ENCODE assay signal across 8 cellular contexts in genomic region chr6:43228951-43229802, GRCh38. TPM values are rescaled to one million over a fixed set of nuclear protein-coding genes. Genes with fewer than 3 reads are reported as not detected.
DNase-seq lines count a peak whose midpoint lies in the region; ATAC-seq and TF ChIP-seq lines count a peak whose summit lies in the region.

Gene DNPH1, minus strand, starts transcription at chr6:43229481. Its CDS starts 25 bp downstream, at chr6:43229456.

- peak within 1 kb of the TSS; percentile 82 for H3K4me2 ChIP-seq in parathyroid adenoma (ENCODE audit: low read length)

- no peaks in the 10 kb centered on the region for H3K79me2 ChIP-seq in parathyroid adenoma

- ATAC-seq in GM21390 (IDR thresholded peaks at IDR 0.05; ENCODE audit: unreplicated experiment): peak; percentile 86
- ATAC-seq in activated naive CD8-positive, alpha-beta T cell treated with anti-CD3 and anti-CD28 coated beads, Interleukin-2, amount 10 ng/mL, durations not matched to agents 7 days and 5 days (ENCODE audit: low read depth): peak; percentile 81

- H3K9ac ChIP-seq in parathyroid adenoma: no peak within 1 kb of the TSS

- peak within 1 kb of the TSS; percentile 86 for H3K4me3 Mint-ChIP-seq in activated naive CD8-positive, alpha-beta T cell treated with anti-CD3 and anti-CD28 coated beads, Interleukin-2, amount 10 ng/mL, durations not matched to agents 7 days and 5 days

- POLR2A ChIA-PET in activated naive CD8-positive, alpha-beta T cell treated with anti-CD3 and anti-CD28 coated beads, Interleukin-2, amount 10 ng/mL, durations not matched to agents 7 days and 5 days (lab: Charles Lee): interaction anchor here (0.5 to 2.2 kb wide), 11 partner anchors 9 to 420 kb away, joined by 3 to 8 read pairs (median 3); partner anchors contain the start of genes CUL9 and LRRC73

- H3K9me3 Mint-ChIP-seq in activated naive CD8-positive, alpha-beta T cell treated with anti-CD3 and anti-CD28 coated beads, Interleukin-2, amount 10 ng/mL, durations not matched to agents 7 days and 5 days: no peaks in the 10 kb centered on the region

- TF ChIP-seq RAD21 in Ishikawa (IDR thresholded peaks at IDR 0.05; ENCODE audit: low read depth): peak; percentile 38; the same call in 1 of the 2 replicates

- H3K4me1 Mint-ChIP-seq in activated naive CD8-positive, alpha-beta T cell treated with anti-CD3 and anti-CD28 coated beads, Interleukin-2, amount 10 ng/mL, durations not matched to agents 7 days and 5 days: peaks cover 34% of the 10 kb centered on the region

- H3K27ac Mint-ChIP-seq in activated naive CD8-positive, alpha-beta T cell treated with anti-CD3 and anti-CD28 coated beads, Interleukin-2, amount 10 ng/mL, durations not matched to agents 7 days and 5 days: peak within 1 kb of the TSS; percentile 84

- intact Hi-C loops in tibial artery (cut with DNase I; ENCODE audit: low total_unique reads): no loop called here

- peaks cover 13% of the 10 kb centered on the region for H3K27me3 Mint-ChIP-seq in activated naive CD8-positive, alpha-beta T cell treated with anti-CD3 and anti-CD28 coated beads, Interleukin-2, amount 10 ng/mL, durations not matched to agents 7 days and 5 days

- H3K27ac ChIP-seq in cardiac muscle cell: no peak within 1 kb of the TSS
- no peak within 1 kb of the TSS for H3K27ac ChIP-seq in parathyroid adenoma
- peak within 1 kb of the TSS; percentile 22 to 57 for H3K27ac ChIP-seq in tibial artery

- H3K36me3 Mint-ChIP-seq in activated naive CD8-positive, alpha-beta T cell treated with anti-CD3 and anti-CD28 coated beads, Interleukin-2, amount 10 ng/mL, durations not matched to agents 7 days and 5 days: peaks cover 8% of the 10 kb centered on the region

- H3K4me1 ChIP-seq in cardiac muscle cell (ENCODE audit: low read depth) (no peaks in the 10 kb centered on the region), parathyroid adenoma (no peaks in the 10 kb centered on the region), tibial artery (peaks cover 0 to 14% (median 7%) of the 10 kb centered on the region in 4 donors)

- H2AFZ ChIP-seq in parathyroid adenoma: peak within 1 kb of the TSS; percentile 89

- no peak for TF ChIP-seq EP300 in Ishikawa (IDR thresholded peaks at IDR 0.05; ENCODE audit: borderline replicate concordance)

- TF ChIP-seq CTCF in cardiac muscle cell (IDR thresholded peaks at IDR 0.05; ENCODE audit: low read depth, low read length) (peak; percentile 76), parathyroid adenoma (IDR thresholded peaks at IDR 0.05) (peak; percentile 95), tibial artery (IDR thresholded peaks at IDR 0.05) (peak; percentile 85 to 90)

- peaks cover 15% of the 10 kb centered on the region for H3K27me3 ChIP-seq in cardiac muscle cell
- no peaks in the 10 kb centered on the region for H3K27me3 ChIP-seq in parathyroid adenoma (ENCODE audit: control insufficient read depth, insufficient read depth, low read length)
- peaks cover 0 to 11% of the 10 kb centered on the region in 2 donors for H3K27me3 ChIP-seq in tibial artery

- no peaks in the 10 kb centered on the region for H3K36me3 ChIP-seq in cardiac muscle cell
- no peaks in the 10 kb centered on the region for H3K36me3 ChIP-seq in parathyroid adenoma (ENCODE audit: control insufficient read depth, insufficient read depth, low read length)
- peaks cover 0 to 18% (median 0%) of the 10 kb centered on the region in 3 donors for H3K36me3 ChIP-seq in tibial artery

- peak; percentile 19 for DNase-seq in DMS53 treated with DMSO at 0.1 percent for 48 hours (lab: John Stamatoyannopoulos, UW; ENCODE audit: unreplicated experiment)
- peak; percentile 38 for DNase-seq in SKM-1 treated with dmso at 0.1 percent for 144 hours (lab: John Stamatoyannopoulos, UW; ENCODE audit: unreplicated experiment)
- peak; percentile 93 for DNase-seq in activated naive CD8-positive, alpha-beta T cell treated with anti-CD3 and anti-CD28 coated beads, Interleukin-2, amount 10 ng/mL, durations not matched to agents 7 days and 5 days
- peak; percentile 75 to 84 for DNase-seq in cardiac muscle cell (ENCODE audit: low read depth in 1 of 2, low spot score in 1 of 2)
- peak; percentile 67 to 83 for DNase-seq in tibial artery

- H3K9me3 ChIP-seq in cardiac muscle cell (ENCODE audit: low read depth): no peaks in the 10 kb centered on the region
- H3K9me3 ChIP-seq in parathyroid adenoma (ENCODE audit: control insufficient read depth, low read length): no peaks in the 10 kb centered on the region
- H3K9me3 ChIP-seq in tibial artery: no peaks in the 10 kb centered on the region

- H3K4me3 ChIP-seq in cardiac muscle cell (peak within 1 kb of the TSS; percentile 38), parathyroid adenoma (ENCODE audit: low read depth, low read length) (peak within 1 kb of the TSS; percentile 65), tibial artery (peak within 1 kb of the TSS; percentile 53 to 64)

TF ChIP-seq in Ishikawa, 13 proteins besides CTCF, POLR2A, EP300 and RAD21:
- TF ChIP-seq EGR1 (IDR thresholded peaks at IDR 0.05) (peak; percentile 31; the same call in 1 of the 2 replicates), TEAD4 (IDR thresholded peaks at IDR 0.05) (no peak), MAX (IDR thresholded peaks at IDR 0.05) (peak; percentile 90), USF1 (IDR thresholded peaks at IDR 0.05) (peak; percentile 98), REST (IDR thresholded peaks at IDR 0.05; ENCODE audit: low read depth) (no peak), TCF12 (IDR thresholded peaks at IDR 0.05; ENCODE audit: low read depth) (peak; percentile 17; the same call in 1 of the 2 replicates), CREB1 (IDR thresholded peaks at IDR 0.05; ENCODE audit: low read depth) (no peak), NFIC (IDR thresholded peaks at IDR 0.05) (no peak), YY1 (IDR thresholded peaks at IDR 0.05; ENCODE audit: low read depth) (peak; percentile 87), ZBTB7A (IDR thresholded peaks at IDR 0.05; ENCODE audit: low read depth) (no peak), FOXM1 (IDR thresholded peaks at IDR 0.05; ENCODE audit: borderline replicate concordance, low read depth) (no peak), CEBPB (IDR thresholded peaks at IDR 0.05) (no peak), TAF1 (IDR thresholded peaks at IDR 0.05; ENCODE audit: low read depth) (peak; percentile 63; the same call in 1 of the 2 replicates)

RNA-seq across cellular contexts. Expression of gene DNPH1, which starts in this region (rescaled TPM):
- total RNA-seq in activated naive CD8-positive, alpha-beta T cell treated with anti-CD3 and anti-CD28 coated beads, Interleukin-2, amount 10 ng/mL, durations not matched to agents 7 days and 5 days: 10 to 100 TPM; 42.2 to 43.7 TPM
- total RNA-seq in cardiac muscle cell: 111 and 176 TPM in 2 replicates
- 138 and 209 TPM in 2 replicates for polyA plus RNA-seq in cardiac muscle cell

Comparison
In these comparisons a context has a peak if more than half of its experiments do, and no peak if none do; other contexts are left out.
1. DNase-seq: peak in every context shown above with its lines; median percentile 93 in activated naive CD8-positive, alpha-beta T cell treated with anti-CD3 and anti-CD28 coated beads, Interleukin-2, amount 10 ng/mL, durations not matched to agents 7 days and 5 days; 80 in cardiac muscle cell; 75 in tibial artery; 38 in SKM-1 treated with dmso at 0.1 percent for 144 hours; 19 in DMS53 treated with DMSO at 0.1 percent for 48 hours.
2. H3K27ac ChIP-seq: peak in tibial artery (2 of 2); none in cardiac muscle cell (single experiment) and parathyroid adenoma (single experiment).
3. Peak in every context shown above with its lines, with median percentiles within 50 percentile points of each other: H3K4me3 ChIP-seq and CTCF ChIP-seq.